In genomic region chr6:137872071-137872470, GRCh38 we compare ENCODE assay signal across 9 cellular contexts. TPM values are rescaled to one million over a fixed set of nuclear protein-coding genes. Genes with fewer than 3 reads are reported as not detected.
A peak's percentile ranks its signal among the peaks of the same experiment; 100 is the strongest.
DNase-seq lines count a peak whose midpoint lies in the region; ATAC-seq and TF ChIP-seq lines count a peak whose summit lies in the region.
"Had no signal": no experiment of that assay in that cellular context is flagged by ENCODE, and none has a peak within 500 bp of the region (broad histone marks: within the 10 kb centered on the region; RNA-seq: fewer than 3 reads in every experiment).

No MANE protein-coding gene starts in this region.

- peak overlapping the region in 1 of 2 donors; percentile 93 for H3K4me3 ChIP-seq in CD4-positive, alpha-beta memory T cell (ENCODE audit: low read length in 2 of 2)
- no peak overlapping the region for H3K4me3 ChIP-seq in Karpas-422 (ENCODE audit: low read length)
- peak overlapping the region; percentile 81 for H3K4me3 ChIP-seq in osteoblast (ENCODE audit: insufficient read depth, low read length)

- H3K27me3 Mint-ChIP-seq in CD4-positive, alpha-beta memory T cell, result peaks cover 0 to under 1% of the 10 kb centered on the region in 2 donors

- H2AFZ ChIP-seq in Karpas-422 (ENCODE audit: low read length) (no peak overlapping the region), osteoblast (ENCODE audit: low read length) (no peak overlapping the region)

- no peaks in the 10 kb centered on the region for H3K27me3 ChIP-seq in CD4-positive, alpha-beta memory T cell (ENCODE audit: insufficient read depth, low read length)
- H3K27me3 ChIP-seq in Karpas-422 (ENCODE audit: low read length), result peaks cover 5% of the 10 kb centered on the region; the same call in 1 of the 2 replicates
- H3K27me3 ChIP-seq in osteoblast (ENCODE audit: insufficient read depth, low read length), result no peaks in the 10 kb centered on the region

- CTCF ChIA-PET in CD4-positive, alpha-beta memory T cell (lab: Charles Lee; ENCODE audit: partially characterized antibody), result interaction anchor here (0.9 to 8.1 kb wide), 10 partner anchors 10 to 175 kb away, joined by 3 to 97 read pairs (median 30); no protein-coding TSS in a partner anchor

- DNase-seq in CD4-positive, alpha-beta memory T cell, result peak in 1 of 5 donors; percentile 40
- DNase-seq in Karpas-422, result peak; percentile 38
- peak; percentile 67 for DNase-seq in dermis blood vessel endothelial cell
- DNase-seq in osteoblast (ENCODE audit: insufficient read length, low spot score, missing footprints), result peak; percentile 75
- DNase-seq in stimulated activated CD4-positive, alpha-beta T cell treated with anti-CD3 and anti-CD28 coated beads, Interleukin-1b, Interleukin-23, amount 100 ng/mL, for 48 hours, result no peak
- no peak for DNase-seq in NCI-H446 treated with DMSO at 0.1 percent for 48 hours (lab: John Stamatoyannopoulos, UW)
- DNase-seq: foreskin melanocyte had no signal

- H3K27ac Mint-ChIP-seq in CD4-positive, alpha-beta memory T cell, result peak overlapping the region; percentile 93 to 99 (median 99)

- no peak for ATAC-seq in HG03045 (IDR thresholded peaks at IDR 0.05; ENCODE audit: unreplicated experiment)
- no peak for ATAC-seq in GM21576 (IDR thresholded peaks at IDR 0.05; ENCODE audit: unreplicated experiment)

- H3K4me1 ChIP-seq in CD4-positive, alpha-beta memory T cell (ENCODE audit: insufficient read depth, low read length), result peaks cover 66% of the 10 kb centered on the region
- H3K4me1 ChIP-seq in Karpas-422 (ENCODE audit: low read length) (peaks cover 20% of the 10 kb centered on the region), osteoblast (ENCODE audit: insufficient read depth, low read length) (peaks cover 65% of the 10 kb centered on the region)

- POLR2A ChIA-PET in CD4-positive, alpha-beta memory T cell (lab: Charles Lee; ENCODE audit: partially characterized antibody), result interaction anchor here (0.6 to 9.3 kb wide), 8 partner anchors 12 to 162 kb away, joined by 3 to 134 read pairs (median 20); no protein-coding TSS in a partner anchor

- H3K27ac ChIP-seq in CD4-positive, alpha-beta memory T cell (ENCODE audit: low read depth, low read length), result peak overlapping the region; percentile 99
- H3K27ac ChIP-seq in Karpas-422 (ENCODE audit: low read length) (no peak overlapping the region), osteoblast (ENCODE audit: low read depth, low read length) (peak overlapping the region; percentile 40)

- H3K36me3 Mint-ChIP-seq in CD4-positive, alpha-beta memory T cell, result peaks cover 60 to 96% of the 10 kb centered on the region in 2 donors

- peaks cover 49% of the 10 kb centered on the region for H3K36me3 ChIP-seq in CD4-positive, alpha-beta memory T cell (ENCODE audit: insufficient read depth, low read length)
- H3K36me3 ChIP-seq in Karpas-422 (ENCODE audit: insufficient read depth, low read length) (no peaks in the 10 kb centered on the region), osteoblast (ENCODE audit: insufficient read depth, low read length) (peaks cover 44% of the 10 kb centered on the region)

- H3K4me3 Mint-ChIP-seq in CD4-positive, alpha-beta memory T cell, result peak overlapping the region; percentile 88 to 100 (median 96)

- H3K79me2 ChIP-seq in Karpas-422 (ENCODE audit: low read length) (no peaks in the 10 kb centered on the region), osteoblast (ENCODE audit: insufficient read depth, low read length) (peaks cover 96% of the 10 kb centered on the region)

- H3K4me2 ChIP-seq in Karpas-422 (ENCODE audit: low read depth, low read length, poor library complexity, severe bottlenecking) (no peak overlapping the region), osteoblast (ENCODE audit: insufficient read depth, low read length) (peak overlapping the region; percentile 92)

- H3K9me3 ChIP-seq in CD4-positive, alpha-beta memory T cell (ENCODE audit: control insufficient read depth in 1 of 2, low read length in 2 of 2), result no peaks in the 10 kb centered on the region
- H3K9me3 ChIP-seq in Karpas-422 (ENCODE audit: low read length) (no peaks in the 10 kb centered on the region), osteoblast (ENCODE audit: low read depth, low read length) (no peaks in the 10 kb centered on the region)

- intact Hi-C loops in CD4-positive, alpha-beta memory T cell (cut with micrococcal nuclease), result no loop called here

- H4K20me1 ChIP-seq in Karpas-422 (ENCODE audit: insufficient read depth, low read depth, low read length) (no peaks in the 10 kb centered on the region), osteoblast (ENCODE audit: insufficient read depth, low read length) (peaks cover 3% of the 10 kb centered on the region)

- TF ChIP-seq CTCF in osteoblast (IDR thresholded peaks at IDR 0.05; ENCODE audit: extremely low read depth, low read depth, low read length), result no peak

- peaks cover 44 to 94% (median 61%) of the 10 kb centered on the region in 4 donors for H3K4me1 Mint-ChIP-seq in CD4-positive, alpha-beta memory T cell

- H3K9me3 Mint-ChIP-seq in CD4-positive, alpha-beta memory T cell, result peaks cover 0 to 7% (median 0%) of the 10 kb centered on the region in 8 donors

- no peak overlapping the region for H3K9ac ChIP-seq in Karpas-422 (ENCODE audit: low read length)

- no peaks in the 10 kb centered on the region for H3K9me2 ChIP-seq in Karpas-422 (replicated peaks; ENCODE audit: insufficient read depth, low read length)

RNA-seq across cellular contexts. Expression of gene TNFAIP3, which starts 5.0 kb away (rescaled TPM):
- 100 to 1,000 TPM; 145 to 165 TPM for total RNA-seq in CD4-positive, alpha-beta memory T cell
- 100 to 1,000 TPM; 112 to 318 TPM for polyA plus RNA-seq in CD4-positive, alpha-beta memory T cell
- 0.72 and 0.75 TPM in 2 replicates for total RNA-seq in Karpas-422 (2014; rRNA removed; shearing (Covaris generic); ENCODE audit: low replicate concordance)
- total RNA-seq in dermis blood vessel endothelial cell (5.4 and 13.4 TPM in 2 replicates), osteoblast (8.5 and 10.5 TPM in 2 replicates)

Comparison
In these comparisons a context has a peak if more than half of its experiments do, and no peak if none do; other contexts are left out.
1. DNase-seq: peak in Karpas-422 (single experiment), dermis blood vessel endothelial cell (single experiment) and osteoblast (single experiment); none in stimulated activated CD4-positive, alpha-beta T cell treated with anti-CD3 and anti-CD28 coated beads, Interleukin-1b, Interleukin-23, amount 100 ng/mL, for 48 hours (single experiment) and NCI-H446 treated with DMSO at 0.1 percent for 48 hours (single experiment).
2. RNA of gene TNFAIP3, which starts 5.0 kb away (total RNA-seq): 145 to 165 TPM in CD4-positive, alpha-beta memory T cell; 5.4 to 13.4 TPM in dermis blood vessel endothelial cell, 8.5 to 10.5 TPM in osteoblast and 0.72 to 0.75 TPM in Karpas-422; every median in the first group is over 10 times any median in the second.